In the genomic region with DNA sequence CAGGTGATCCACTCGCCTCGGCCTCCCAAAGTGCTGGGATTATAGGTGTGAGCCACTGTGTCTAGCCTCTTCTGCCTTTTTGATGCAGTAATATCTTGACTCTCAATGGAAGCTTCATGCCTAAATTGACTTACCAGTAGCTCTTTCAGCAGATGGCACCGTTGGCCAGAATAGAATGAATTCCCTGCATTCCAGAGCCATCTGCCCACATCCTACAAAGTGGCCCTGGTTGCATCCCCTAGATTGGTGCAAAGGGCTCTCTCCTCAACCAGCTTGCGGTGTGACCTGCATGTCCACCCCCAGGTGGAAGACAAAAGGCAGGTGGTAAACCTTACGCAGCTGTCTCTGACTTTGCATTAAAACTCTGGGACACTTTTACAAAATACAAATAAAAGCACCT, we compare ENCODE assay signal across 19 cellular contexts.
"Had no signal": no experiment of that assay in that cellular context is flagged by ENCODE, and none has a peak within 500 bp of the region (broad histone marks: within the 10 kb centered on the region; RNA-seq: fewer than 3 reads in every experiment).

No MANE protein-coding gene starts in this region.

- H3K27ac ChIP-seq: adrenal gland, ascending aorta, esophagus muscularis mucosa, gastrocnemius medialis, thyroid gland had no signal

- H3K36me3 ChIP-seq: adrenal gland, ascending aorta, esophagus muscularis mucosa, gastrocnemius medialis, thyroid gland had no signal

- DNase-seq: activated CD4-positive, alpha-beta T cell treated with anti-CD3 and anti-CD28 coated beads, Interleukin-2, amount 10 ng/mL, durations not matched to agents 7 days and 5 days; activated CD4-positive, CD25-positive, alpha-beta regulatory T cell treated with anti-CD3 and anti-CD28 coated beads, Interleukin-2, amount 50 U/mL, for 72 hours; activated CD8-positive, alpha-beta memory T cell treated with anti-CD3 and anti-CD28 coated beads, Interleukin-2, amount 50 U/mL, for 4 hours; activated naive CD4-positive, alpha-beta T cell; activated T-cell treated with anti-CD3 and anti-CD28 coated beads, Interleukin-2, amount 50 U/mL, for 4 hours; adrenal gland; central memory CD4-positive, alpha-beta T cell; effector memory CD8-positive, alpha-beta T cell; gastrocnemius medialis; hypothalamus; left ventricle myocardium superior; nephron progenitor cell; stimulated activated CD4-positive, alpha-beta T cell treated with anti-CD3 and anti-CD28 coated beads, Interleukin-4, amount 100 ng/mL, for 1 hour; stimulated activated naive CD4-positive, alpha-beta T cell; T-cell; thyroid gland; WERI-Rb-1 had no signal

- H3K4me3 ChIP-seq: adrenal gland, ascending aorta, esophagus muscularis mucosa, gastrocnemius medialis, thyroid gland had no signal

- H3K9me3 ChIP-seq: adrenal gland, ascending aorta, esophagus muscularis mucosa, gastrocnemius medialis, thyroid gland had no signal

- H3K27me3 ChIP-seq: adrenal gland, ascending aorta, gastrocnemius medialis, thyroid gland had no signal
